ENCODE assay signal across 7 cellular contexts in genomic region chr3:22381564-22381963, GRCh38.
DNase-seq lines count a peak whose midpoint lies in the region; ATAC-seq, FAIRE-seq and TF ChIP-seq lines count a peak whose summit lies in the region.
"Not testable (repeated sequence)": the region's sequence is repeated elsewhere in the genome, so short reads cannot be mapped to it uniquely, and the experiment has no call there.

No MANE protein-coding gene starts in this region.

- peak overlapping the region in 1 of 3 donors; percentile 40 for H3K4me3 Mint-ChIP-seq in T-cell
- peak overlapping the region; percentile 49 for H3K4me3 Mint-ChIP-seq in activated CD8-positive, alpha-beta T cell treated with anti-CD3 and anti-CD28 coated beads, Interleukin-2, amount 10 ng/mL, durations not matched to agents 7 days and 5 days
- peak overlapping the region in 3 of 10 donors; percentile 42 to 71 (median 43) for H3K4me3 Mint-ChIP-seq in naive thymus-derived CD8-positive, alpha-beta T cell

- BruUV-seq in endothelial cell of umbilical vein (replicated peaks; lab: Mats Ljungman, UMichigan) = not testable (repeated sequence)

- not testable (repeated sequence) for H3K27ac Mint-ChIP-seq in T-cell
- H3K27ac Mint-ChIP-seq in activated CD8-positive, alpha-beta T cell treated with anti-CD3 and anti-CD28 coated beads, Interleukin-2, amount 10 ng/mL, durations not matched to agents 7 days and 5 days = peak overlapping the region; percentile 69
- H3K27ac Mint-ChIP-seq in naive thymus-derived CD8-positive, alpha-beta T cell = peak overlapping the region in 3 of 10 donors; percentile 48 to 69 (median 64)

- H3K9ac ChIP-seq in endothelial cell of umbilical vein (replicated peaks; ENCODE audit: extremely low read depth, insufficient read depth, low read length) = not testable (repeated sequence)

- CTCF ChIA-PET in T-cell (lab: Charles Lee); activated CD8-positive, alpha-beta T cell treated with anti-CD3 and anti-CD28 coated beads, Interleukin-2, amount 10 ng/mL, durations not matched to agents 7 days and 5 days (lab: Charles Lee); endothelial cell of umbilical vein (lab: Charles Lee): not testable (repeated sequence)

- POLR2A ChIA-PET in T-cell (lab: Charles Lee); activated CD8-positive, alpha-beta T cell treated with anti-CD3 and anti-CD28 coated beads, Interleukin-2, amount 10 ng/mL, durations not matched to agents 7 days and 5 days (lab: Charles Lee); endothelial cell of umbilical vein (lab: Charles Lee); naive thymus-derived CD8-positive, alpha-beta T cell (lab: Charles Lee): not testable (repeated sequence)

- intact Hi-C loops in endothelial cell of umbilical vein (cut with micrococcal nuclease) = not testable (repeated sequence)

- DNase-seq in EH (ENCODE audit: low read depth) (peak; percentile 8), T-cell (peak in 21 of 34 experiments; percentile 1 to 27 (median 10)), endothelial cell of umbilical vein (ENCODE audit: low read depth, low spot score) (peak; percentile 3)
- peak; percentile 38 for DNase-seq in activated CD8-positive, alpha-beta T cell treated with anti-CD3 and anti-CD28 coated beads, Interleukin-2, amount 10 ng/mL, durations not matched to agents 7 days and 5 days
- peak; percentile 18 for DNase-seq in activated naive CD4-positive, alpha-beta T cell treated with anti-CD3 and anti-CD28 coated beads, Interleukin-2, amount 50 U/mL, for 16 hours
- peak in 7 of 10 donors; percentile 2 to 64 (median 8) for DNase-seq in naive thymus-derived CD8-positive, alpha-beta T cell
- DNase-seq in stimulated activated CD4-positive, alpha-beta T cell treated with anti-CD3 and anti-CD28 coated beads, Interleukin-2, amount 100 ng/mL, for 24 hours = peak; percentile 9 to 23

- dilution Hi-C loops in endothelial cell of umbilical vein (cut with MboI; ENCODE audit: extremely low pct_ligation_motif_present, low sequenced_read_pairs) = not testable (repeated sequence)

- not testable (repeated sequence) for H3K9me1 ChIP-seq in endothelial cell of umbilical vein (replicated peaks; ENCODE audit: control insufficient read depth, extremely low read depth, insufficient read depth, low read length)

- H3K27me3 Mint-ChIP-seq in T-cell; activated CD8-positive, alpha-beta T cell treated with anti-CD3 and anti-CD28 coated beads, Interleukin-2, amount 10 ng/mL, durations not matched to agents 7 days and 5 days (ENCODE audit: low read depth); naive thymus-derived CD8-positive, alpha-beta T cell: not testable (repeated sequence)

- not testable (repeated sequence) for TF ChIP-seq POLR2A in endothelial cell of umbilical vein (IDR thresholded peaks at IDR 0.05; ENCODE audit: low read depth, low read length)

- not testable (repeated sequence) for H3K4me3 ChIP-seq in endothelial cell of umbilical vein (replicated peaks in 1 of 3; ENCODE audit: insufficient read depth in 1 of 3, low read depth in 1 of 3, low read length in 3 of 3)

- not testable (repeated sequence) for H3K27me3 ChIP-seq in endothelial cell of umbilical vein (ENCODE audit: control insufficient read depth in 2 of 2, insufficient read depth in 2 of 2, low read length in 2 of 2)

- not testable (repeated sequence) for H3K36me3 ChIP-seq in endothelial cell of umbilical vein (ENCODE audit: control insufficient read depth in 2 of 2, extremely low read depth in 1 of 2, insufficient read depth in 2 of 2, low read length in 2 of 2)

- not testable (repeated sequence) for H3K4me1 ChIP-seq in endothelial cell of umbilical vein (ENCODE audit: control insufficient read depth, extremely low read depth, insufficient read depth, low read length)

- not testable (repeated sequence) for H3K27ac ChIP-seq in endothelial cell of umbilical vein (ENCODE audit: insufficient read depth, low read depth, low read length)

- H3K79me2 ChIP-seq in endothelial cell of umbilical vein (ENCODE audit: control insufficient read depth, insufficient read depth, low read length) = not testable (repeated sequence)

- H3K4me2 ChIP-seq in endothelial cell of umbilical vein (ENCODE audit: insufficient read depth, low read length) = not testable (repeated sequence)

- peaks cover 4 to 11% (median 9%) of the 10 kb centered on the region in 3 donors for H3K9me3 Mint-ChIP-seq in T-cell
- not testable (repeated sequence) for H3K9me3 Mint-ChIP-seq in activated CD8-positive, alpha-beta T cell treated with anti-CD3 and anti-CD28 coated beads, Interleukin-2, amount 10 ng/mL, durations not matched to agents 7 days and 5 days (ENCODE audit: insufficient read depth)
- peaks cover 0 to 13% (median 0%) of the 10 kb centered on the region in 9 donors for H3K9me3 Mint-ChIP-seq in naive thymus-derived CD8-positive, alpha-beta T cell

- FAIRE-seq in endothelial cell of umbilical vein (lab: Jason Lieb, UNC) = not testable (repeated sequence)

- ATAC-seq in T-cell (replicated peaks in 1 of 4); activated CD8-positive, alpha-beta T cell treated with anti-CD3 and anti-CD28 coated beads, Interleukin-2, amount 10 ng/mL, durations not matched to agents 7 days and 5 days; naive thymus-derived CD8-positive, alpha-beta T cell: not testable (repeated sequence)

- not testable (repeated sequence) for H2AFZ ChIP-seq in endothelial cell of umbilical vein (ENCODE audit: low read depth, low read length)

- not testable (repeated sequence) for H3K36me3 Mint-ChIP-seq in T-cell; activated CD8-positive, alpha-beta T cell treated with anti-CD3 and anti-CD28 coated beads, Interleukin-2, amount 10 ng/mL, durations not matched to agents 7 days and 5 days (ENCODE audit: low read depth); naive thymus-derived CD8-positive, alpha-beta T cell

- not testable (repeated sequence) for H3K9me3 ChIP-seq in endothelial cell of umbilical vein (replicated peaks; ENCODE audit: control insufficient read depth, insufficient read depth, low read length)

- not testable (repeated sequence) for H3K4me1 Mint-ChIP-seq in T-cell; activated CD8-positive, alpha-beta T cell treated with anti-CD3 and anti-CD28 coated beads, Interleukin-2, amount 10 ng/mL, durations not matched to agents 7 days and 5 days (ENCODE audit: low read depth); naive thymus-derived CD8-positive, alpha-beta T cell

- TF ChIP-seq CTCF in endothelial cell of umbilical vein (IDR thresholded peaks at IDR 0.05; ENCODE audit: extremely low read depth in 1 of 2, insufficient read depth in 1 of 2, low read depth in 1 of 2, low read length in 2 of 2) = not testable (repeated sequence)

- H4K20me1 ChIP-seq in endothelial cell of umbilical vein (replicated peaks; ENCODE audit: control insufficient read depth, extremely low read depth, insufficient read depth, low read length) = not testable (repeated sequence)
